ENCODE assay signal across 7 cellular contexts in the genomic region with DNA sequence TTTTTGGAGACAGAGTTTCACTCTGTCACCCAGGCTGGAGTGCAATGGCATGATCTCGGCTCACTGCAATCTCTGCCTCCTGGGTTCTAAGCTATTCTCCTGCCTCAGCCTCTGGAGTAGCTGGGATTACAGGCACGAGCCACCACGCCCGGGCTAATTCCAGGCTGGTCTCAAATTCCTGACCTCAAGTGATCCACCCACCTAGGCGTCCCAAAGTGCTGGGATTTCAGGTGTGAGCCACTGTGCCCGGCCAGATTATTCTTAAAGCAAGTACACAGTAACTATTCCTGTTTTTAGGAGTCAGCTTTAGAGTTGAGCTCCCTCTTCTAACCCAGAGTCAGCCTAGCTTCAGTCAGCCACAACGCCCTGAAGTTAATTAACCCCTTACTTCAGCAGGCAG. TPM values are rescaled to one million over a fixed set of nuclear protein-coding genes. Genes with fewer than 3 reads are reported as not detected.
DNase-seq lines count a peak whose midpoint lies in the region; ATAC-seq and TF ChIP-seq lines count a peak whose summit lies in the region.
"Not testable (repeated sequence)": the region's sequence is repeated elsewhere in the genome, so short reads cannot be mapped to it uniquely, and the experiment has no call there.

No MANE protein-coding gene starts in this region.

- H3K9me3 Mint-ChIP-seq in memory B cell, result not testable (repeated sequence)

- H2AFZ ChIP-seq in GM23248, result peak overlapping the region; percentile 86
- H2AFZ ChIP-seq in osteoblast (ENCODE audit: low read length), result peak overlapping the region; percentile 80

- in situ Hi-C loops in GM23248 (cut with MboI), result not testable (repeated sequence)

- peak overlapping the region; percentile 100 for H3K9ac ChIP-seq in GM23248
- H3K9ac ChIP-seq in stomach smooth muscle (ENCODE audit: low read length in 2 of 2), result not testable (repeated sequence)

- not testable (repeated sequence) for H3K4me3 Mint-ChIP-seq in memory B cell

- H4K20me1 ChIP-seq in GM23248 (ENCODE audit: insufficient read depth); osteoblast (ENCODE audit: insufficient read depth, low read length): not testable (repeated sequence)

- H3K4me1 ChIP-seq in GM23248 (ENCODE audit: insufficient read depth) (peaks cover 56% of the 10 kb centered on the region), SJCRH30 (peaks cover 58% of the 10 kb centered on the region), left ventricle myocardium inferior (peaks cover 72% of the 10 kb centered on the region), osteoblast (ENCODE audit: insufficient read depth, low read length) (peaks cover 50% of the 10 kb centered on the region), stomach smooth muscle (ENCODE audit: control insufficient read depth, insufficient read depth, low read length) (peaks cover 62% of the 10 kb centered on the region)

- H3K9me3 ChIP-seq in GM23248 (ENCODE audit: low read depth); SJCRH30 (replicated peaks); left ventricle myocardium inferior (replicated peaks); osteoblast (ENCODE audit: low read depth, low read length); stomach smooth muscle (ENCODE audit: control insufficient read depth in 2 of 2, low read length in 2 of 2): not testable (repeated sequence)

- intact Hi-C loops in left ventricle myocardium inferior (cut with micrococcal nuclease), result not testable (repeated sequence)

- WGBS in GM23248 (ENCODE audit: low coverage in 1 of 2, low lambda C conversion rate in 2 of 2, missing lambda C conversion rate in 2 of 2), 2 experiments, result 17 to 21% methylated on average over 6 to 7 of the region's 7 CpGs

- H3K9me2 ChIP-seq in GM23248 (ENCODE audit: insufficient read depth), result not testable (repeated sequence)

- H3K36me3 ChIP-seq in GM23248 (ENCODE audit: low read depth); SJCRH30; left ventricle myocardium inferior; osteoblast (ENCODE audit: insufficient read depth, low read length); stomach smooth muscle (ENCODE audit: control insufficient read depth in 2 of 2, insufficient read depth in 2 of 2, low read length in 2 of 2): not testable (repeated sequence)

- 0 out of 2 replicates have a peak, but pooled peaks cover 18% of the 10 kb centered on the region for H3K79me2 ChIP-seq in GM23248 (ENCODE audit: insufficient read depth)
- not testable (repeated sequence) for H3K79me2 ChIP-seq in osteoblast (ENCODE audit: insufficient read depth, low read length)

- 0 out of 2 replicates have a peak overlapping the region, but pooled peaks have one; percentile 24 for H3K4me3 ChIP-seq in GM23248
- not testable (repeated sequence) for H3K4me3 ChIP-seq in SJCRH30; left ventricle myocardium inferior; osteoblast (ENCODE audit: insufficient read depth, low read length); stomach smooth muscle (ENCODE audit: low read length in 2 of 2)

- H3K4me2 ChIP-seq in GM23248 (ENCODE audit: unreplicated experiment), result peak overlapping the region; percentile 43
- H3K4me2 ChIP-seq in osteoblast (ENCODE audit: insufficient read depth, low read length), result peak overlapping the region; percentile 29

- H3K27ac ChIP-seq in GM23248 (peak overlapping the region; percentile 100), SJCRH30 (peak overlapping the region; percentile 99; the same call in 1 of the 2 replicates), cingulate gyrus (ENCODE audit: low read depth, low read length) (peak overlapping the region; percentile 87), left ventricle myocardium inferior (replicated peaks) (peak overlapping the region; percentile 96), osteoblast (ENCODE audit: low read depth, low read length) (peak overlapping the region; percentile 65), stomach smooth muscle (ENCODE audit: low read length) (peak overlapping the region; percentile 99)

- not testable (repeated sequence) for DNase-seq in GM23248; left ventricle myocardium inferior; memory B cell (ENCODE audit: low spot score in 2 of 2); osteoblast (ENCODE audit: insufficient read length, low spot score, missing footprints)
- peak in 1 of 2 experiments; percentile 53 for DNase-seq in SJCRH30

- H3K4me1 Mint-ChIP-seq in memory B cell, result peaks cover 51% of the 10 kb centered on the region

- peaks cover 54% of the 10 kb centered on the region for H3F3A ChIP-seq in GM23248 (ENCODE audit: insufficient read depth)

- peak overlapping the region; percentile 82 for H3K27ac Mint-ChIP-seq in memory B cell

- ATAC-seq in memory B cell (ENCODE audit: low read depth), result not testable (repeated sequence)

- not testable (repeated sequence) for H3K27me3 ChIP-seq in GM23248 (replicated peaks; ENCODE audit: insufficient read depth); SJCRH30; left ventricle myocardium inferior (ENCODE audit: low read depth); osteoblast (ENCODE audit: insufficient read depth, low read length); stomach smooth muscle (ENCODE audit: control insufficient read depth in 1 of 2, insufficient read depth in 2 of 2, low read length in 2 of 2)

- not testable (repeated sequence) for TF ChIP-seq CTCF in left ventricle myocardium inferior (IDR thresholded peaks at IDR 0.05; ENCODE audit: borderline replicate concordance); osteoblast (IDR thresholded peaks at IDR 0.05; ENCODE audit: extremely low read depth, low read depth, low read length)

- not testable (repeated sequence) for H3K27me3 Mint-ChIP-seq in memory B cell

- H3K36me3 Mint-ChIP-seq in memory B cell, result not testable (repeated sequence)

RNA-seq across cellular contexts. Expression of gene ID3, which starts 5.3 kb away (rescaled TPM):
- total RNA-seq in GM23248 (2014; rRNA removed; shearing (Covaris generic)), result 332 and 376 TPM in 2 replicates
- 680 and 684 TPM in 2 replicates for polyA plus RNA-seq in GM23248 (2016; fragmentation: Nextera tagmentation; extraction: Ambion mirVana)
- 332 and 336 TPM in 2 replicates for total RNA-seq in SJCRH30 (2014; rRNA removed; shearing (Covaris generic))
- total RNA-seq in left ventricle myocardium inferior (75.2 TPM), osteoblast (177 and 240 TPM in 2 replicates)

RNA-seq across cellular contexts. Expression of gene E2F2, which starts 33.5 kb away (rescaled TPM):
- 1.1 and 1.2 TPM in 2 replicates for total RNA-seq in GM23248 (2014; rRNA removed; shearing (Covaris generic))
- 0.20 and 0.51 TPM in 2 replicates for polyA plus RNA-seq in GM23248 (2016; fragmentation: Nextera tagmentation; extraction: Ambion mirVana)
- total RNA-seq in SJCRH30 (2014; rRNA removed; shearing (Covaris generic)), result 33.5 and 43.2 TPM in 2 replicates
- 0.16 TPM for total RNA-seq in left ventricle myocardium inferior
- under 0.01 and 0.29 TPM in 2 replicates for total RNA-seq in osteoblast

Comparison
In these comparisons a context has a peak if more than half of its experiments do, and no peak if none do; other contexts are left out.
1. RNA of gene E2F2, which starts 33.5 kb away (total RNA-seq): 33.5 to 43.2 TPM in SJCRH30; 1.1 to 1.2 TPM in GM23248, 0.16 TPM in left ventricle myocardium inferior (single experiment) and under 0.01 to 0.29 TPM in osteoblast; every median in the first group is over 10 times any median in the second.
2. Peak in every context shown above with its lines, with median percentiles within 50 percentile points of each other: H3K27ac ChIP-seq.